8 cellular contexts compared by ENCODE assay signal in the genomic region with DNA sequence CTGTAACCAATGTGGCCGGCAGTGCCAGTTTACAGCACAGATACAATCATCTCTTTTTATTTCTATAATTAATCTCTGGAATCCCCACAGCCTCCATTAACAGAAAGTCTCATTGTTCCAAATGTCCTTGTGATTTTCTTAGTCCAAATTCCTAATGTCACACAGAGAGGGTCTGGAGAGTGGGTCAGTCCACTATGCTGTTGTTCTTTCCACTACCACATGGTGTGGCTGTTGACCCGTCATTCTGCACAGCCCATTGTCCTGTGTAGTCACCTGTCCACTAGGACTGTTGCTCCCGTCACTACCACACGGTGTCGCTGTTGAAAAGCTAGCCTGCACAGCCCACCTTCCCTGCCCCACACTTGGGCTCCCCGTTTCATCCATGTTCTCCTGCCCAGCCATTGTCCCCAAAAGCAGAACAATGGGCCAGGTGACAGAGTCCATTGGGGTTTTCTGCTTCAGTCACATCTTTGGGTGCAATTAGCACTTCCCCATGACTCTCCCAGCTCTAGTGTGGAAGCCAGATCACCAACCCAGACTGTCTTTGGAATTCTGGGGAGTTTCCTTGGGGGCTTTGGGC. TPM values are rescaled to one million over a fixed set of nuclear protein-coding genes. Genes with fewer than 3 reads are reported as not detected.
DNase-seq lines count a peak whose midpoint lies in the region; ATAC-seq, FAIRE-seq and TF ChIP-seq lines count a peak whose summit lies in the region.

No MANE protein-coding gene starts in this region.

- DNase-seq in HCT116 (ENCODE audit: low read depth, low spot score), result peak; percentile 74
- DNase-seq in activated CD4-positive, alpha-beta memory T cell treated with anti-CD3 and anti-CD28 coated beads for 36 hours, result peak; percentile 47
- peak; percentile 23 for DNase-seq in inferior parietal cortex (ENCODE audit: extremely low spot score)
- no peak for DNase-seq in GM19239 (ENCODE audit: insufficient read length, low spot score)
- DNase-seq in natural killer cell, result no peak
- DNase-seq in SIG-M5 (lab: John Stamatoyannopoulos, UW), result no peak
- no peak for DNase-seq in Kasumi-1 (lab: John Stamatoyannopoulos, UW)

- H3K27ac ChIP-seq in C4-2B (no peak overlapping the region), HCT116 (ENCODE audit: low read depth, low read length) (no peak overlapping the region)

- no peaks in the 10 kb centered on the region for H3K4me1 Mint-ChIP-seq in activated CD4-positive, alpha-beta memory T cell treated with anti-CD3 and anti-CD28 coated beads for 36 hours (ENCODE audit: low read depth)
- H3K4me1 Mint-ChIP-seq in natural killer cell, result peaks cover 5 to 8% of the 10 kb centered on the region in 2 donors

- TF ChIP-seq POLR2A in HCT116 (IDR thresholded peaks at IDR 0.05; ENCODE audit: borderline replicate concordance, extremely low read depth, insufficient read depth, insufficient read length), result no peak

- H3K27me3 Mint-ChIP-seq in activated CD4-positive, alpha-beta memory T cell treated with anti-CD3 and anti-CD28 coated beads for 36 hours, result peaks cover 12% of the 10 kb centered on the region
- H3K27me3 Mint-ChIP-seq in natural killer cell (ENCODE audit: low read depth in 2 of 2), result peaks cover 11 to 15% of the 10 kb centered on the region in 2 donors

- H2AFZ ChIP-seq in HCT116 (ENCODE audit: low read depth, low read length, poor library complexity, severe bottlenecking), result no peak overlapping the region

- TF ChIP-seq CTCF in C4-2B (conservative IDR thresholded peaks at IDR 0.05) (peak; percentile 90), HCT116 (IDR thresholded peaks at IDR 0.05 in 2 of 3, conservative IDR thresholded peaks at IDR 0.05 in 1 of 3; ENCODE audit: borderline replicate concordance in 1 of 3, insufficient read depth in 1 of 3, low read depth in 2 of 3, low read length in 2 of 3) (peak; percentile 95 to 96 (median 96)), natural killer cell (IDR thresholded peaks at IDR 0.05) (no peak)

- RAD21 ChIA-PET in HCT116 (lab: Charles Lee; ENCODE audit: low non-redundant PET in 1 of 2, low total read pairs in 2 of 2, uncharacterized antibody in 2 of 2, unreplicated experiment in 2 of 2), result interaction anchor here in 1 of 2 experiments (0.6 kb wide), 1 partner anchor 71 kb away, joined by 3 read pairs; no protein-coding TSS in a partner anchor

- intact Hi-C loops in HCT116 (cut with micrococcal nuclease), result loop anchor here (1.0 kb wide), 1 partner anchor 71 kb away; no protein-coding TSS in a partner anchor
- intact Hi-C loops in activated CD4-positive, alpha-beta memory T cell treated with anti-CD3 and anti-CD28 coated beads for 36 hours (cut with micrococcal nuclease), result no loop called here
- intact Hi-C loops in natural killer cell (cut with micrococcal nuclease), result no loop called here

- no peaks in the 10 kb centered on the region for H3K36me3 ChIP-seq in HCT116 (ENCODE audit: control insufficient read depth in 1 of 2, insufficient read depth in 2 of 2, low read length in 2 of 2)

- BruUV-seq in HCT116 (replicated peaks; lab: Mats Ljungman, UMichigan), result no TSS peak

- no peaks in the 10 kb centered on the region for H4K20me1 ChIP-seq in HCT116 (ENCODE audit: insufficient read depth)

- no peak overlapping the region for H3K4me3 ChIP-seq in HCT116 (replicated peaks in 1 of 2; ENCODE audit: low read depth in 1 of 2, low read length in 2 of 2)

- no peak overlapping the region for H3K4me2 ChIP-seq in HCT116 (ENCODE audit: low read length)

- H3K27ac Mint-ChIP-seq in activated CD4-positive, alpha-beta memory T cell treated with anti-CD3 and anti-CD28 coated beads for 36 hours, result no peak overlapping the region
- no peak overlapping the region for H3K27ac Mint-ChIP-seq in natural killer cell

- CTCF ChIA-PET in HCT116 (lab: Charles Lee), result interaction anchor here (1.7 to 3.2 kb wide), 2 partner anchors 17 to 71 kb away, joined by 4 to 15 read pairs; no protein-coding TSS in a partner anchor
- CTCF ChIA-PET in activated CD4-positive, alpha-beta memory T cell treated with anti-CD3 and anti-CD28 coated beads for 36 hours (lab: Charles Lee), result interaction anchor here (0.8 to 2.1 kb wide), 2 partner anchors 19 to 94 kb away, joined by 4 to 6 read pairs; no protein-coding TSS in a partner anchor

- H3K9me3 ChIP-seq in HCT116 (ENCODE audit: control insufficient read depth in 1 of 2, insufficient read depth in 1 of 2, low read depth in 1 of 2, low read length in 2 of 2), result peaks cover 10 to 17% of the 10 kb centered on the region in 2 experiments; a peak in 2 of 4 replicates

- no peaks in the 10 kb centered on the region for H3K4me1 ChIP-seq in HCT116 (ENCODE audit: control insufficient read depth in 1 of 2, insufficient read depth in 2 of 2, low read length in 2 of 2)

- H3K36me3 Mint-ChIP-seq in activated CD4-positive, alpha-beta memory T cell treated with anti-CD3 and anti-CD28 coated beads for 36 hours, result peaks cover 2% of the 10 kb centered on the region
- peaks cover 16% of the 10 kb centered on the region for H3K36me3 Mint-ChIP-seq in natural killer cell

- POLR2A ChIA-PET in HCT116 (lab: Charles Lee), result no interaction called here
- POLR2A ChIA-PET in activated CD4-positive, alpha-beta memory T cell treated with anti-CD3 and anti-CD28 coated beads for 36 hours (lab: Charles Lee), result no interaction called here

- H3K4me3 Mint-ChIP-seq in activated CD4-positive, alpha-beta memory T cell treated with anti-CD3 and anti-CD28 coated beads for 36 hours, result no peak overlapping the region
- H3K4me3 Mint-ChIP-seq in natural killer cell, result no peak overlapping the region

- no peaks in the 10 kb centered on the region; the same call in 1 of the 2 replicates for H3K27me3 ChIP-seq in HCT116 (ENCODE audit: insufficient read depth, low read length)

- peak; percentile 79 for TF ChIP-seq RAD21 in HCT116 (IDR thresholded peaks at IDR 0.05; ENCODE audit: low read depth)

- H3K9ac ChIP-seq in HCT116 (ENCODE audit: low read length), result no peak overlapping the region

- ATAC-seq in HCT116 (peak; percentile 99), natural killer cell (no peak)

- no peaks in the 10 kb centered on the region for H3K79me2 ChIP-seq in HCT116 (ENCODE audit: insufficient read depth, low read length)

- H3K9me2 ChIP-seq in HCT116 (ENCODE audit: insufficient read depth), result no peaks in the 10 kb centered on the region

- peaks cover 7% of the 10 kb centered on the region for H3K9me3 Mint-ChIP-seq in activated CD4-positive, alpha-beta memory T cell treated with anti-CD3 and anti-CD28 coated beads for 36 hours
- H3K9me3 Mint-ChIP-seq in natural killer cell, result peaks cover 5 to 6% of the 10 kb centered on the region in 2 donors

- FAIRE-seq in GM19239 (lab: Jason Lieb, UNC), result no peak

TF ChIP-seq in HCT116, 20 proteins besides CTCF, POLR2A, EP300 and RAD21:
- TF ChIP-seq, protein P1, sequence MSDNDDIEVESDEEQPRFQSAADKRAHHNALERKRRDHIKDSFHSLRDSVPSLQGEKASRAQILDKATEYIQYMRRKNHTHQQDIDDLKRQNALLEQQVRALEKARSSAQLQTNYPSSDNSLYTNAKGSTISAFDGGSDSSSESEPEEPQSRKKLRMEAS (IDR thresholded peaks at IDR 0.05), result no peak
- peak; percentile 93 for TF ChIP-seq CBX3 (IDR thresholded peaks at IDR 0.05; ENCODE audit: low read depth)
- no peak for TF ChIP-seq EGR1 (IDR thresholded peaks at IDR 0.05; ENCODE audit: low read depth)

RNA-seq across cellular contexts. Expression of a gene that starts 8.6 kb away (rescaled TPM):
- total RNA-seq in HCT116 (2021; ENCODE audit: unreplicated experiment), result 0.15 TPM
- not detected in 2 replicates for polyA plus RNA-seq in HCT116 (2012)
- total RNA-seq in activated CD4-positive, alpha-beta memory T cell treated with anti-CD3 and anti-CD28 coated beads for 36 hours, result not detected
- not detected for total RNA-seq in natural killer cell

RNA-seq across cellular contexts. Expression of a gene that starts 33.7 kb away (rescaled TPM):
- total RNA-seq in HCT116 (2021; ENCODE audit: unreplicated experiment), result not detected
- polyA plus RNA-seq in HCT116 (2012), result not detected in 2 replicates
- not detected for total RNA-seq in activated CD4-positive, alpha-beta memory T cell treated with anti-CD3 and anti-CD28 coated beads for 36 hours
- total RNA-seq in natural killer cell, result under 1 TPM in 1 of 3 donors, not detected in 2; 0.20 TPM

Comparison
In these comparisons a context has a peak if more than half of its experiments do, and no peak if none do; other contexts are left out.
1. DNase-seq: peak in HCT116 (single experiment), activated CD4-positive, alpha-beta memory T cell treated with anti-CD3 and anti-CD28 coated beads for 36 hours (single experiment) and inferior parietal cortex (single experiment); none in GM19239 (single experiment), natural killer cell (single experiment), SIG-M5 (single experiment) and Kasumi-1 (0 of 2).